Comparison of ENCODE assay signal across 9 cellular contexts in the genomic region with DNA sequence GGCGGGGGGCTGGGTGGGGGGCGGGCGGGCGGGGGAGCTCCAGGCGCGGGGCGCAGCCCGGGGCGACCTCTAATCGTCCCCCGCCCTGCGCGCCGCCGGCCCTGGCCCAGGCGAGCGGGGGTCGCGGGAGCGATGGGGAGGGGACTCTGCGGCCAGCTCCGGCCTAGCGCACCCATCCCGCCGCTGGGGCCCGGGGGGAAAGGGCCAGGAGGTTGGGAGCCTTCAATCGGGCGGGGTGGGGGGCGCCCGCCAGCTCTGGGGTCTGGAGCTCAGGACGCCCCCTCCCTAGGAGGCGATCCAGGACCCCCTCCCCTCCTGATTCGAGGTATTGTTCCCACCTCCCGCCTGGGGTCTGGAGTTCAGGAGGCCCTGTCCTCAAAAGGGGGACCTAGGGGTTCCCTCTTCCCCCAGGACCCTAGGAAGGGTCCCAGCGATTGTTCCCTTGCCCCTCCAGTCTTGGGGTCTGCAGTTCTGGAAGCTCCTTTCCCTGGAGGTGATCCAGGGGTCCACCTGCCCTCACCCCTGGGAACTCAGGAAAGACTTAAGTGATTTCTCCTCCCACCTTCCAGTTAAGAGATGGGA. TPM values are rescaled to one million over a fixed set of nuclear protein-coding genes. Genes with fewer than 3 reads are reported as not detected.
A peak's percentile ranks its signal among the peaks of the same experiment; 100 is the strongest.
DNase-seq lines count a peak whose midpoint lies in the region; ATAC-seq and TF ChIP-seq lines count a peak whose summit lies in the region.
"Had no signal": no experiment of that assay in that cellular context is flagged by ENCODE, and none has a peak within 500 bp of the region (broad histone marks: within the 10 kb centered on the region; RNA-seq: fewer than 3 reads in every experiment).

No MANE protein-coding gene starts in this region.

- in situ Hi-C loops in GM13977 (cut with MboI; ENCODE audit: low pct_unique_long_range_greater_than_20kb, low sequenced_read_pairs, unreplicated experiment): no loop called here

- no peaks in the 10 kb centered on the region for H3K36me3 Mint-ChIP-seq in WTC11

- peak overlapping the region; percentile 87 to 88 for H3K27ac ChIP-seq in right atrium auricular region

- H3K4me1 ChIP-seq in right atrium auricular region (peaks cover 0 to 21% of the 10 kb centered on the region in 2 donors), skeletal muscle satellite cell (ENCODE audit: control insufficient read depth, insufficient read depth, low read length) (peaks cover 15% of the 10 kb centered on the region)

- CTCF ChIA-PET in WTC11 (lab: Charles Lee): interaction anchor here (0.5 to 3.3 kb wide), 7 partner anchors 10 to 345 kb away, joined by 3 to 16 read pairs (median 5); a partner anchor contains a TSS

- H3K4me3 ChIP-seq in right atrium auricular region: peak overlapping the region; percentile 73 to 91
- H3K4me3 ChIP-seq in skeletal muscle satellite cell (ENCODE audit: low read length): peak overlapping the region; percentile 87

- H3K4me2 ChIP-seq in skeletal muscle satellite cell (ENCODE audit: low read length): peak overlapping the region; percentile 96

- TF ChIP-seq CTCF in GM13977 (IDR thresholded peaks at IDR 0.05; ENCODE audit: extremely low read depth, insufficient read depth, missing control alignments) (no peak), WTC11 (IDR thresholded peaks at IDR 0.05) (no peak), right atrium auricular region (IDR thresholded peaks at IDR 0.05) (no peak)

- no peak overlapping the region for H3K27ac Mint-ChIP-seq in WTC11

- peaks cover 17% of the 10 kb centered on the region for H3K4me1 Mint-ChIP-seq in WTC11

- POLR2A ChIA-PET in WTC11 (lab: Charles Lee): interaction anchor here (0.8 to 2.0 kb wide), 4 partner anchors 10 to 36 kb away, joined by 3 to 9 read pairs (median 4); partner anchors contain the start of gene PNPLA6

- H3K9me3 ChIP-seq in right atrium auricular region: no peaks in the 10 kb centered on the region
- H3K9me3 ChIP-seq in skeletal muscle satellite cell (replicated peaks; ENCODE audit: low read length): no peaks in the 10 kb centered on the region

- H3K9ac ChIP-seq in skeletal muscle satellite cell (ENCODE audit: low read depth, low read length): peak overlapping the region; percentile 96

- peak overlapping the region; percentile 79 for H3K4me3 Mint-ChIP-seq in WTC11

- peak; percentile 8; the same call in 1 of the 2 replicates for ATAC-seq in WTC11
- ATAC-seq in HG03469 (IDR thresholded peaks at IDR 0.05; ENCODE audit: unreplicated experiment): no peak
- ATAC-seq in GM21360 (IDR thresholded peaks at IDR 0.05; ENCODE audit: unreplicated experiment): no peak
- ATAC-seq in HG02981 (IDR thresholded peaks at IDR 0.05; ENCODE audit: unreplicated experiment): no peak

- no peaks in the 10 kb centered on the region for H3K27me3 ChIP-seq in right atrium auricular region
- H3K27me3 ChIP-seq in skeletal muscle satellite cell (ENCODE audit: control insufficient read depth, insufficient read depth, low read length): no peaks in the 10 kb centered on the region

- DNase-seq in GM13977 (ENCODE audit: low spot score) (peak; percentile 53), WTC11 (ENCODE audit: low spot score) (no peak), right atrium auricular region (ENCODE audit: low spot score) (no peak), mesenteric fat pad (ENCODE audit: low spot score) (no peak)

- no peaks in the 10 kb centered on the region for H3K9me3 Mint-ChIP-seq in WTC11

- peaks cover 14% of the 10 kb centered on the region for H3K27me3 Mint-ChIP-seq in WTC11 (ENCODE audit: low read depth)

- peaks cover 11% of the 10 kb centered on the region for H3K36me3 ChIP-seq in right atrium auricular region
- H3K36me3 ChIP-seq in skeletal muscle satellite cell (ENCODE audit: insufficient read depth, low read length): peaks cover 2% of the 10 kb centered on the region

TF ChIP-seq in WTC11, 78 proteins besides CTCF, POLR2A, EP300 and RAD21:
- TF ChIP-seq ZNF317 (CRISPR knock-in tag; IDR thresholded peaks at IDR 0.05; ENCODE audit: borderline replicate concordance, low read depth) (no peak), NFE2L1 (CRISPR knock-in tag; IDR thresholded peaks at IDR 0.05) (no peak), PREB (CRISPR knock-in tag; IDR thresholded peaks at IDR 0.05; ENCODE audit: borderline replicate concordance) (no peak), RORB (CRISPR knock-in tag; IDR thresholded peaks at IDR 0.05) (no peak), CREB1 (CRISPR knock-in tag; IDR thresholded peaks at IDR 0.05) (no peak), ZMAT4 (CRISPR knock-in tag; IDR thresholded peaks at IDR 0.05) (no peak)
- TF ChIP-seq, protein P1, sequence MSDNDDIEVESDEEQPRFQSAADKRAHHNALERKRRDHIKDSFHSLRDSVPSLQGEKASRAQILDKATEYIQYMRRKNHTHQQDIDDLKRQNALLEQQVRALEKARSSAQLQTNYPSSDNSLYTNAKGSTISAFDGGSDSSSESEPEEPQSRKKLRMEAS (CRISPR knock-in tag; IDR thresholded peaks at IDR 0.05): no peak

RNA-seq across cellular contexts. Expression of gene ZNF358, which starts 0.5 kb away (rescaled TPM):
- 37.5 to 47.5 TPM (median 47.3 TPM) in 3 replicates for total RNA-seq in WTC11 (2021)
- total RNA-seq in right atrium auricular region: 100 to 1,000 TPM; 109 to 119 TPM
- 11.4 and 13.8 TPM in 2 replicates for total RNA-seq in skeletal muscle satellite cell (2012; rRNA removed)
- 59.1 TPM for total RNA-seq in mesenteric fat pad

RNA-seq across cellular contexts. Expression of gene MCOLN1, which starts 6.1 kb away (rescaled TPM):
- total RNA-seq in WTC11 (2021) (15.0 to 19.7 TPM (median 16.7 TPM) in 3 replicates), right atrium auricular region (10 to 100 TPM; 11.2 to 13.0 TPM), mesenteric fat pad (55.5 TPM)
- total RNA-seq in skeletal muscle satellite cell (2012; rRNA removed): 5.7 and 6.1 TPM in 2 replicates

RNA-seq across cellular contexts. Expression of gene PNPLA6, which starts 19.1 kb away (rescaled TPM):
- total RNA-seq in WTC11 (2021) (149 to 156 TPM (median 150 TPM) in 3 replicates), right atrium auricular region (10 to 100 TPM; 45.3 to 70.6 TPM), mesenteric fat pad (84.8 TPM)
- total RNA-seq in skeletal muscle satellite cell (2012; rRNA removed): 56.1 and 64.6 TPM in 2 replicates

RNA-seq across cellular contexts. Expression of gene PEX11G, which starts 27.5 kb away (rescaled TPM):
- total RNA-seq in WTC11 (2021) (4.3 to 5.9 TPM (median 5.7 TPM) in 3 replicates), right atrium auricular region (1 to 10 TPM; 1.0 to 1.1 TPM), mesenteric fat pad (3.5 TPM)
- 1.7 and 3.5 TPM in 2 replicates for total RNA-seq in skeletal muscle satellite cell (2012; rRNA removed)
- total RNA-seq: HT1080 had no signal
